Comparison of ENCODE assay signal across 23 cellular contexts in the genomic region with DNA sequence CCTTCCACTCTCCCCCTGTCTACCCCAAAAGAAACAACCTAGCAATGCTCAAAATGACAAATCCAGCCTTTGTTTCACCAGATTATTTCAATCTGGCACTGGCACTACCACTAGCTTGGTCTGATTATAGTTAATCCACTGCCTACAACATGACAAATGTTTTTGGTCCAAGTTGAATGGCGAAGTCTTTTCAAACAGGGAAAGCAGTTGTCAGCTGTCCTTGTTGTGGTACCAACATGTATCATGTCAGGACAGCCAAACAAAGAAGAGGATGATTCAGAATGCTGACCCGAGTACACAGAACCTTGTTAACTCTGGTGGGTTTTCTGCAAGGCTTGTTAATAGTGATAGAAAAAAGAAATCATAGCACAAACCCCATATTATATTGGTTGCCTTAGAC.
DNase-seq lines count a peak whose midpoint lies in the region; ATAC-seq and TF ChIP-seq lines count a peak whose summit lies in the region.
"Had no signal": no experiment of that assay in that cellular context is flagged by ENCODE, and none has a peak within 500 bp of the region (broad histone marks: within the 10 kb centered on the region; RNA-seq: fewer than 3 reads in every experiment).

No MANE protein-coding gene starts in this region.

- WGBS in prostate gland = 89% methylated on average over 2 of the region's 2 CpGs

- no peak overlapping the region for H3K27ac ChIP-seq in prostate gland
- H3K27ac ChIP-seq: ascending aorta, psoas muscle, skin epidermis, thyroid gland had no signal

- H3K27me3 ChIP-seq in prostate gland (replicated peaks; ENCODE audit: insufficient read depth) = no peaks in the 10 kb centered on the region
- H3K27me3 ChIP-seq: ascending aorta, thyroid gland had no signal

- H3K4me3 ChIP-seq in prostate gland = no peak overlapping the region
- H3K4me3 ChIP-seq: lung, skin epidermis, thyroid gland had no signal

- H3K4me1 ChIP-seq in prostate gland (replicated peaks) = no peaks in the 10 kb centered on the region
- H3K4me1 ChIP-seq: ascending aorta, psoas muscle had no signal

- intact Hi-C loops in Right ventricle myocardium inferior (cut with DNase I) (no loop called here), Right ventricle myocardium superior (cut with DNase I) (no loop called here), prostate gland (cut with DNase I) (no loop called here), posterior vena cava (cut with DNase I) (no loop called here)

- no peaks in the 10 kb centered on the region for H3K36me3 ChIP-seq in prostate gland
- H3K36me3 ChIP-seq: ascending aorta, thyroid gland had no signal

- no peak for DNase-seq in Right ventricle myocardium inferior (ENCODE audit: missing footprints)
- DNase-seq in Right ventricle myocardium superior = no peak
- DNase-seq in globus pallidus (ENCODE audit: low spot score) = peak; percentile 90
- DNase-seq in pons (ENCODE audit: low spot score) = peak; percentile 92
- no peak for DNase-seq in prostate gland (ENCODE audit: low spot score)
- DNase-seq in GDM1 (lab: John Stamatoyannopoulos, UW) = no peak
- DNase-seq in posterior vena cava (ENCODE audit: low spot score) = no peak
- DNase-seq: activated CD4-positive, alpha-beta T cell treated with anti-CD3 and anti-CD28 coated beads for 1 hour; activated CD8-positive, alpha-beta T cell treated with anti-CD3 and anti-CD28 coated beads for 36 hours; CD8-positive, alpha-beta T cell; DMS153; H7; NCI-H1048; NCI-H187; NCI-H69; psoas muscle; stimulated activated naive CD8-positive, alpha-beta T cell treated with anti-CD3 and anti-CD28 coated beads, Interleukin-15, Interleukin-2, amounts not matched to agents 100 U/mL and 50 U/mL, for 24 hours; thyroid gland had no signal

- TF ChIP-seq POLR2A in prostate gland (IDR thresholded peaks at IDR 0.05) = no peak

- H3K9me3 ChIP-seq in prostate gland = no peaks in the 10 kb centered on the region
- H3K9me3 ChIP-seq: ascending aorta, psoas muscle, thyroid gland had no signal

- TF ChIP-seq CTCF in prostate gland (IDR thresholded peaks at IDR 0.05) = no peak

- ATAC-seq in Right ventricle myocardium inferior (peak; percentile 34), Right ventricle myocardium superior (ENCODE audit: poor library complexity) (no peak), HG03280 (IDR thresholded peaks at IDR 0.05; ENCODE audit: unreplicated experiment) (no peak)
- ATAC-seq: activated CD8-positive, alpha-beta T cell treated with anti-CD3 and anti-CD28 coated beads for 36 hours; activated naive CD4-positive, alpha-beta T cell treated with anti-CD3 and anti-CD28 coated beads, Interleukin-2, amount 50 U/mL, for 72 hours; CD8-positive, alpha-beta T cell; stimulated activated naive CD8-positive, alpha-beta T cell treated with anti-CD3 and anti-CD28 coated beads, Interleukin-15, Interleukin-2, amounts not matched to agents 100 U/mL and 50 U/mL, for 24 hours had no signal

Comparison
In these comparisons a context has a peak if more than half of its experiments do, and no peak if none do; other contexts are left out.
1. DNase-seq: peak in globus pallidus (single experiment) and pons (single experiment); none in Right ventricle myocardium inferior (single experiment), Right ventricle myocardium superior (single experiment), prostate gland (single experiment), GDM1 (single experiment) and posterior vena cava (single experiment).